10 cellular contexts compared by ENCODE assay signal in genomic region chr14:57865450-57866198, GRCh38. TPM values are rescaled to one million over a fixed set of nuclear protein-coding genes. Genes with fewer than 3 reads are reported as not detected.
DNase-seq lines count a peak whose midpoint lies in the region; ATAC-seq lines count a peak whose summit lies in the region.
"Had no signal": no experiment of that assay in that cellular context is flagged by ENCODE, and none has a peak within 500 bp of the region (broad histone marks: within the 10 kb centered on the region; RNA-seq: fewer than 3 reads in every experiment).

TSS of gene SLC35F4 (minus strand) at chr14:57866092.

- peak within 1 kb of the TSS; percentile 97 for H3K4me2 ChIP-seq in mesenchymal stem cell (ENCODE audit: low read length, poor library complexity, severe bottlenecking)

- peak within 1 kb of the TSS; percentile 39 for H4K91ac ChIP-seq in mesenchymal stem cell (ENCODE audit: low read length)

- no peak within 1 kb of the TSS for H3K27ac Mint-ChIP-seq in activated CD4-positive, alpha-beta T cell treated with anti-CD3 and anti-CD28 coated beads, Interleukin-2, amount 10 ng/mL, durations not matched to agents 24 days and 14 days
- H3K27ac Mint-ChIP-seq: dendritic cell treated with granulocyte-macrophage colony-stimulating factor and Interleukin-4, amounts not matched to agents 40 ng/mL and 50 ng/mL, for 4 days had no signal

- H3K4ac ChIP-seq in mesenchymal stem cell (ENCODE audit: low read depth in 1 of 2, low read length in 2 of 2) = no peak within 1 kb of the TSS

- no peak within 1 kb of the TSS for H3K4me3 Mint-ChIP-seq in activated CD4-positive, alpha-beta T cell treated with anti-CD3 and anti-CD28 coated beads, Interleukin-2, amount 10 ng/mL, durations not matched to agents 24 days and 14 days
- H3K4me3 Mint-ChIP-seq: dendritic cell treated with granulocyte-macrophage colony-stimulating factor and Interleukin-4, amounts not matched to agents 40 ng/mL and 50 ng/mL, for 4 days had no signal

- 2% methylated on average over 39 of the region's 87 CpGs for WGBS in mesenchymal stem cell

- H3K36me3 Mint-ChIP-seq in activated CD4-positive, alpha-beta T cell treated with anti-CD3 and anti-CD28 coated beads, Interleukin-2, amount 10 ng/mL, durations not matched to agents 24 days and 14 days (ENCODE audit: low read depth) = no peaks in the 10 kb centered on the region

- H2AK5ac ChIP-seq in mesenchymal stem cell (ENCODE audit: low read length, severe bottlenecking) = no peak within 1 kb of the TSS

- no peak within 1 kb of the TSS for H2AFZ ChIP-seq in mesenchymal stem cell (ENCODE audit: low read depth, low read length)

- H3K23ac ChIP-seq in mesenchymal stem cell (ENCODE audit: low read length in 2 of 2) = no peak within 1 kb of the TSS

- no peak within 1 kb of the TSS for H3K14ac ChIP-seq in mesenchymal stem cell (ENCODE audit: low read length in 2 of 2)

- no peak within 1 kb of the TSS for H2BK15ac ChIP-seq in mesenchymal stem cell (ENCODE audit: low read depth, poor library complexity, severe bottlenecking)

- peaks cover 9 to 48% of the 10 kb centered on the region in 2 experiments for H3K27me3 ChIP-seq in mesenchymal stem cell (ENCODE audit: control insufficient read depth in 1 of 2, insufficient read depth in 1 of 2, low read length in 2 of 2)

- H4K8ac ChIP-seq in mesenchymal stem cell (ENCODE audit: low read length) = no peak within 1 kb of the TSS

- H3K4me3 ChIP-seq in mesenchymal stem cell (ENCODE audit: insufficient read depth in 1 of 2, low read depth in 1 of 2, low read length in 2 of 2) = peak within 1 kb of the TSS; percentile 42 to 76

- H2BK12ac ChIP-seq in mesenchymal stem cell (ENCODE audit: low read length in 2 of 2) = no peak within 1 kb of the TSS

- no peak within 1 kb of the TSS for H2BK5ac ChIP-seq in mesenchymal stem cell (ENCODE audit: low read depth, low read length, poor library complexity, severe bottlenecking)

- intact Hi-C loops in activated CD4-positive, alpha-beta T cell treated with anti-CD3 and anti-CD28 coated beads, Interleukin-2, amount 10 ng/mL, durations not matched to agents 24 days and 14 days (cut with micrococcal nuclease) = no loop called here

- H3K9me3 ChIP-seq in mesenchymal stem cell (ENCODE audit: control insufficient read depth, low read length) = no peaks in the 10 kb centered on the region

- no peak for ATAC-seq in HG03108 (IDR thresholded peaks at IDR 0.05; ENCODE audit: unreplicated experiment)

- no peak within 1 kb of the TSS for H3K27ac ChIP-seq in mesenchymal stem cell (ENCODE audit: low read length, poor library complexity, severe bottlenecking)

- H3K79me1 ChIP-seq in mesenchymal stem cell (replicated peaks; ENCODE audit: low read length, poor library complexity, severe bottlenecking) = no peaks in the 10 kb centered on the region

- H3K9me3 Mint-ChIP-seq in activated CD4-positive, alpha-beta T cell treated with anti-CD3 and anti-CD28 coated beads, Interleukin-2, amount 10 ng/mL, durations not matched to agents 24 days and 14 days = no peaks in the 10 kb centered on the region
- H3K9me3 Mint-ChIP-seq: dendritic cell treated with granulocyte-macrophage colony-stimulating factor and Interleukin-4, amounts not matched to agents 40 ng/mL and 50 ng/mL, for 4 days had no signal

- H3K36me3 ChIP-seq in mesenchymal stem cell (ENCODE audit: control insufficient read depth in 1 of 2, insufficient read depth in 2 of 2, low read depth in 1 of 2, low read length in 2 of 2) = no peaks in the 10 kb centered on the region

- peaks cover 17% of the 10 kb centered on the region for H3K27me3 Mint-ChIP-seq in activated CD4-positive, alpha-beta T cell treated with anti-CD3 and anti-CD28 coated beads, Interleukin-2, amount 10 ng/mL, durations not matched to agents 24 days and 14 days

- H3K4me1 ChIP-seq in mesenchymal stem cell (ENCODE audit: control insufficient read depth, insufficient read depth, low read depth, low read length) = peaks cover 14% of the 10 kb centered on the region

- no peak within 1 kb of the TSS for H3K9ac ChIP-seq in mesenchymal stem cell (ENCODE audit: low read length)

- no peaks in the 10 kb centered on the region for H3K4me1 Mint-ChIP-seq in activated CD4-positive, alpha-beta T cell treated with anti-CD3 and anti-CD28 coated beads, Interleukin-2, amount 10 ng/mL, durations not matched to agents 24 days and 14 days

- H3K18ac ChIP-seq in mesenchymal stem cell (ENCODE audit: low read depth in 1 of 2, low read length in 2 of 2) = no peak within 1 kb of the TSS

- peak; percentile 62 for DNase-seq in AG20443 (ENCODE audit: low spot score)
- peak; percentile 65 for DNase-seq in HK-2 (ENCODE audit: unreplicated experiment)
- DNase-seq in dermis blood vessel endothelial cell = peak; percentile 12
- DNase-seq in mesenchymal stem cell = no peak
- no peak for DNase-seq in epidermal melanocyte (ENCODE audit: insufficient read length, low spot score)
- no peak for DNase-seq in NCI-H446 (lab: John Stamatoyannopoulos, UW)
- no peak for DNase-seq in activated CD4-positive, alpha-beta T cell treated with anti-CD3 and anti-CD28 coated beads, Interleukin-2, amount 10 ng/mL, durations not matched to agents 24 days and 14 days

- no peak within 1 kb of the TSS for H2BK120ac ChIP-seq in mesenchymal stem cell (ENCODE audit: low read depth, low read length)

RNA-seq across cellular contexts. Expression of gene SLC35F4, which starts in this region (rescaled TPM):
- total RNA-seq in dermis blood vessel endothelial cell = not detected in 2 replicates
- not detected for polyA plus RNA-seq in mesenchymal stem cell (2013, experiment 1 of 2)
- not detected for polyA plus RNA-seq in mesenchymal stem cell (2013, experiment 2 of 2)
- not detected in 2 replicates for total RNA-seq in activated CD4-positive, alpha-beta T cell treated with anti-CD3 and anti-CD28 coated beads, Interleukin-2, amount 10 ng/mL, durations not matched to agents 24 days and 14 days
- total RNA-seq: skeletal muscle tissue had no signal

Comparison
In these comparisons a context has a peak if more than half of its experiments do, and no peak if none do; other contexts are left out.
1. Peak in DNase-seq in dermis blood vessel endothelial cell; RNA of the gene not detected or under 1 TPM.
2. DNase-seq: peak in AG20443 (single experiment) and HK-2 (single experiment); none in mesenchymal stem cell (single experiment), epidermal melanocyte (single experiment), NCI-H446 (0 of 2) and activated CD4-positive, alpha-beta T cell treated with anti-CD3 and anti-CD28 coated beads, Interleukin-2, amount 10 ng/mL, durations not matched to agents 24 days and 14 days (single experiment).